Comparison of ENCODE assay signal across 18 cellular contexts in genomic region chr2:128307595-128307994, GRCh38. TPM values are rescaled to one million over a fixed set of nuclear protein-coding genes. Genes with fewer than 3 reads are reported as not detected.
A peak's percentile ranks its signal among the peaks of the same experiment; 100 is the strongest.
DNase-seq lines count a peak whose midpoint lies in the region; ATAC-seq and TF ChIP-seq lines count a peak whose summit lies in the region.
"Had no signal": no experiment of that assay in that cellular context is flagged by ENCODE, and none has a peak within 500 bp of the region (broad histone marks: within the 10 kb centered on the region; RNA-seq: fewer than 3 reads in every experiment).

No MANE protein-coding gene starts in this region.

- BruUV-seq in Calu3 (replicated peaks; lab: Mats Ljungman, UMichigan) = no TSS peak

- peak overlapping the region; percentile 7 to 95 for H3K27ac ChIP-seq in esophagus (ENCODE audit: low read depth in 2 of 2, low read length in 1 of 2)
- H3K27ac ChIP-seq in upper lobe of right lung = no peak overlapping the region
- H3K27ac ChIP-seq: colonic mucosa had no signal

- H3K27ac Mint-ChIP-seq in nephron (peak overlapping the region; percentile 24 to 65 (median 48)), Calu3 (ENCODE audit: unreplicated experiment) (no peak overlapping the region)
- H3K27ac Mint-ChIP-seq: activated naive CD4-positive, alpha-beta T cell treated with anti-CD3 and anti-CD28 coated beads for 36 hours; B cell; memory B cell had no signal

- H3K27me3 Mint-ChIP-seq in nephron (ENCODE audit: low read depth) = no peaks in the 10 kb centered on the region
- H3K27me3 Mint-ChIP-seq in Calu3 (ENCODE audit: unreplicated experiment) = no peaks in the 10 kb centered on the region
- H3K27me3 Mint-ChIP-seq: B cell, memory B cell had no signal

- H3K9me3 ChIP-seq in esophagus (ENCODE audit: control insufficient read depth in 2 of 2, insufficient read depth in 1 of 2, low read depth in 1 of 2, low read length in 1 of 2) (no peaks in the 10 kb centered on the region), upper lobe of right lung (no peaks in the 10 kb centered on the region)
- H3K9me3 ChIP-seq: colonic mucosa had no signal

- H3K4me3 Mint-ChIP-seq in nephron (peak overlapping the region in 1 of 3 experiments; percentile 22), Calu3 (ENCODE audit: low read depth, unreplicated experiment) (no peak overlapping the region)
- H3K4me3 Mint-ChIP-seq: activated naive CD4-positive, alpha-beta T cell treated with anti-CD3 and anti-CD28 coated beads for 36 hours; B cell; memory B cell had no signal

- H3K27me3 ChIP-seq in esophagus (ENCODE audit: control insufficient read depth in 1 of 2, insufficient read depth in 2 of 2, low read length in 2 of 2) (no peaks in the 10 kb centered on the region), upper lobe of right lung (no peaks in the 10 kb centered on the region)
- H3K27me3 ChIP-seq: colonic mucosa had no signal

- no peaks in the 10 kb centered on the region for H3K9me3 Mint-ChIP-seq in nephron
- H3K9me3 Mint-ChIP-seq in Calu3 (ENCODE audit: low read depth, unreplicated experiment) = no peaks in the 10 kb centered on the region
- H3K9me3 Mint-ChIP-seq: activated naive CD4-positive, alpha-beta T cell treated with anti-CD3 and anti-CD28 coated beads for 36 hours; memory B cell had no signal

- WGBS in esophagus, 2 donors = 73 to 85% methylated on average over 12 of the region's 12 CpGs

- no peak for ATAC-seq in upper lobe of right lung

- peak; percentile 45 for DNase-seq in activated effector memory CD4-positive, alpha-beta T cell treated with anti-CD3 and anti-CD28 coated beads, Interleukin-2, amount 50 U/mL, for 16 hours
- no peak for DNase-seq in activated effector memory CD4-positive, alpha-beta T cell treated with Interleukin-2 at 50 U/mL for 16 hours
- DNase-seq in upper lobe of right lung (peak; percentile 20), Calu3 (no peak), NCI-H345 (lab: John Stamatoyannopoulos, UW) (no peak)
- no peak for DNase-seq in stimulated activated naive CD4-positive, alpha-beta T cell treated with Interleukin-2 at 50 U/mL for 16 hours (lab: John Stamatoyannopoulos, UW)
- DNase-seq: 8988T, activated T-cell treated with anti-CD3 and anti-CD28 coated beads for 4 hours, colonic mucosa, Kasumi-1, NCI-H1105 treated with DMSO at 0.1 percent for 48 hours, NCI-H524, retina had no signal

- H3K4me1 ChIP-seq in esophagus (ENCODE audit: control insufficient read depth in 2 of 2, insufficient read depth in 2 of 2, low read length in 1 of 2) (peaks cover 26 to 80% of the 10 kb centered on the region in 2 donors), upper lobe of right lung (peaks cover 64% of the 10 kb centered on the region)

- H3K36me3 ChIP-seq in esophagus (ENCODE audit: control insufficient read depth in 2 of 2, insufficient read depth in 2 of 2, low read length in 1 of 2) = no peaks in the 10 kb centered on the region
- H3K36me3 ChIP-seq in upper lobe of right lung = no peaks in the 10 kb centered on the region
- H3K36me3 ChIP-seq: colonic mucosa had no signal

- H3K36me3 Mint-ChIP-seq in nephron (ENCODE audit: low read depth) = peaks cover 6% of the 10 kb centered on the region
- H3K36me3 Mint-ChIP-seq in Calu3 (ENCODE audit: insufficient read depth, unreplicated experiment) = peaks cover 4% of the 10 kb centered on the region

- TF ChIP-seq CTCF in nephron (IDR thresholded peaks at IDR 0.05; ENCODE audit: unreplicated experiment in 3 of 3) = no peak
- no peak for TF ChIP-seq CTCF in upper lobe of right lung (IDR thresholded peaks at IDR 0.05)
- TF ChIP-seq CTCF in Calu3 (IDR thresholded peaks at IDR 0.05; ENCODE audit: unreplicated experiment) = no peak

- H3K4me3 ChIP-seq in esophagus (ENCODE audit: low read depth in 1 of 2, low read length in 2 of 2) = no peak overlapping the region
- H3K4me3 ChIP-seq in upper lobe of right lung = no peak overlapping the region
- H3K4me3 ChIP-seq: colonic mucosa had no signal

- intact Hi-C loops in upper lobe of right lung (cut with DNase I) (no loop called here), Calu3 (cut with micrococcal nuclease; ENCODE audit: unreplicated experiment) (no loop called here)

- H3K4me1 Mint-ChIP-seq in nephron (peaks cover 76% of the 10 kb centered on the region), Calu3 (ENCODE audit: low read depth, unreplicated experiment) (peaks cover 5% of the 10 kb centered on the region)

- CTCF ChIA-PET in Calu3 (lab: Charles Lee) = no interaction called here

RNA-seq across cellular contexts. Expression of gene HS6ST1, which starts 11.1 kb away (rescaled TPM):
- 10 to 100 TPM; 23.1 to 29.9 TPM for polyA plus RNA-seq in esophagus
- total RNA-seq in upper lobe of right lung = 33.2 TPM
- 27.6 and 34.6 TPM in 2 replicates for total RNA-seq in Calu3 (2022)

Comparison
In these comparisons a context has a peak if more than half of its experiments do, and no peak if none do; other contexts are left out.
1. DNase-seq: peak in activated effector memory CD4-positive, alpha-beta T cell treated with anti-CD3 and anti-CD28 coated beads, Interleukin-2, amount 50 U/mL, for 16 hours (single experiment) and upper lobe of right lung (single experiment); none in activated effector memory CD4-positive, alpha-beta T cell treated with Interleukin-2 at 50 U/mL for 16 hours (single experiment), stimulated activated naive CD4-positive, alpha-beta T cell treated with Interleukin-2 at 50 U/mL for 16 hours (single experiment), Calu3 (single experiment) and NCI-H345 (single experiment).